12 cellular contexts compared by ENCODE assay signal in genomic region chr22:49968831-49969661, GRCh38. TPM values are rescaled to one million over a fixed set of nuclear protein-coding genes. Genes with fewer than 3 reads are reported as not detected.
DNase-seq lines count a peak whose midpoint lies in the region; ATAC-seq and TF ChIP-seq lines count a peak whose summit lies in the region.
"Had no signal": no experiment of that assay in that cellular context is flagged by ENCODE, and none has a peak within 500 bp of the region (broad histone marks: within the 10 kb centered on the region; RNA-seq: fewer than 3 reads in every experiment).

No MANE protein-coding gene starts in this region.

- no peaks in the 10 kb centered on the region for H3K27me3 ChIP-seq in CD8-positive, alpha-beta memory T cell (ENCODE audit: insufficient read depth, low read length, poor library complexity, severe bottlenecking)
- H3K27me3 ChIP-seq in WERI-Rb-1 (ENCODE audit: insufficient read depth, low read depth, severe bottlenecking) (no peaks in the 10 kb centered on the region), psoas muscle (ENCODE audit: insufficient read depth in 3 of 3, low read length in 2 of 3) (no peaks in the 10 kb centered on the region)

- no peaks in the 10 kb centered on the region for H3K9me3 ChIP-seq in CD8-positive, alpha-beta memory T cell (ENCODE audit: low read length)
- H3K9me3 ChIP-seq in WERI-Rb-1 (ENCODE audit: severe bottlenecking) (no peaks in the 10 kb centered on the region), psoas muscle (no peaks in the 10 kb centered on the region)

- ATAC-seq in psoas muscle (no peak), HG02759 (IDR thresholded peaks at IDR 0.05; ENCODE audit: unreplicated experiment) (no peak)
- ATAC-seq: activated CD4-positive, alpha-beta T cell treated with anti-CD3 and anti-CD28 coated beads for 36 hours had no signal

- peak in 1 of 5 donors; percentile 45 for DNase-seq in CD8-positive, alpha-beta memory T cell
- DNase-seq in WERI-Rb-1 (peak; percentile 9), cardiac septum (ENCODE audit: low spot score) (peak; percentile 67), psoas muscle (peak; percentile 24 to 56), SKM-1 (lab: John Stamatoyannopoulos, UW; ENCODE audit: unreplicated experiment) (no peak), Kasumi-1 (lab: John Stamatoyannopoulos, UW) (no peak), HEK293T (ENCODE audit: extremely low spot score) (no peak)
- DNase-seq: NCI-H2171 treated with DMSO at 0.1 percent for 48 hours had no signal

- peaks cover 0 to 4% of the 10 kb centered on the region in 2 donors for H3K27me3 Mint-ChIP-seq in CD8-positive, alpha-beta memory T cell
- H3K27me3 Mint-ChIP-seq: activated CD4-positive, alpha-beta T cell treated with anti-CD3 and anti-CD28 coated beads for 36 hours had no signal

- H3K9me3 Mint-ChIP-seq in CD8-positive, alpha-beta memory T cell, result peaks cover 0 to 2% (median 0%) of the 10 kb centered on the region in 5 donors

- 89 to 93% (median 90%) methylated on average over 15 to 16 of the region's 16 CpGs for WGBS in psoas muscle, 3 donors

- H3K36me3 Mint-ChIP-seq in CD8-positive, alpha-beta memory T cell, result peaks cover 0 to 11% (median 0%) of the 10 kb centered on the region in 3 donors

- peaks cover 26% of the 10 kb centered on the region for H3K4me1 ChIP-seq in CD8-positive, alpha-beta memory T cell (ENCODE audit: insufficient read depth, low read length)
- peaks cover 58% of the 10 kb centered on the region for H3K4me1 ChIP-seq in psoas muscle

- peak overlapping the region in 1 of 7 donors; percentile 44 for H3K4me3 Mint-ChIP-seq in CD8-positive, alpha-beta memory T cell
- H3K4me3 Mint-ChIP-seq: activated CD4-positive, alpha-beta T cell treated with anti-CD3 and anti-CD28 coated beads for 36 hours had no signal

- H3K4me3 ChIP-seq in CD8-positive, alpha-beta memory T cell (ENCODE audit: low read length), result no peak overlapping the region
- H3K4me3 ChIP-seq in WERI-Rb-1 (ENCODE audit: low read depth, low read length), result no peak overlapping the region
- H3K4me3 ChIP-seq in psoas muscle, result no peak overlapping the region

- H3K27ac ChIP-seq in CD8-positive, alpha-beta memory T cell (ENCODE audit: low read depth, low read length), result peak overlapping the region; percentile 16
- H3K27ac ChIP-seq in WERI-Rb-1 (no peak overlapping the region), psoas muscle (peak overlapping the region; percentile 97)

- POLR2A ChIA-PET in CD8-positive, alpha-beta memory T cell (lab: Charles Lee), result interaction anchor here (1.0 kb wide), 1 partner anchor 8 kb away, joined by 6 read pairs; the partner anchor contains the start of gene PIM3
- POLR2A ChIA-PET in HEK293T (lab: Yijun Ruan, JAX), result interaction anchor here (0.9 to 2.5 kb wide), 2 partner anchors 9 to 10 kb away, joined by 3 to 10 read pairs; partner anchors contain the start of gene PIM3

- intact Hi-C loops in cardiac septum (cut with DNase I), result loop anchor here (10.0 kb wide), 1 partner anchor 236 kb away; the partner anchor contains the start of gene SELENOO
- intact Hi-C loops in psoas muscle (cut with DNase I), result no loop called here

- peaks cover 8 to 39% (median 19%) of the 10 kb centered on the region in 3 donors for H3K4me1 Mint-ChIP-seq in CD8-positive, alpha-beta memory T cell

- peaks cover under 1% of the 10 kb centered on the region for H3K36me3 ChIP-seq in CD8-positive, alpha-beta memory T cell (ENCODE audit: insufficient read depth, low read length)
- H3K36me3 ChIP-seq in WERI-Rb-1, result peaks cover 8% of the 10 kb centered on the region
- H3K36me3 ChIP-seq in psoas muscle (ENCODE audit: insufficient read depth in 1 of 2, low read depth in 1 of 2), result peaks cover 0 to 7% of the 10 kb centered on the region in 2 donors

- CTCF ChIA-PET in CD8-positive, alpha-beta memory T cell (lab: Charles Lee), result interaction anchor here (1.3 kb wide), 1 partner anchor 25 kb away, joined by 3 read pairs; no protein-coding TSS in a partner anchor
- CTCF ChIA-PET in HEK293T (lab: Yijun Ruan, JAX), result no interaction called here

- peak overlapping the region in 5 of 8 donors; percentile 60 to 99 (median 92) for H3K27ac Mint-ChIP-seq in CD8-positive, alpha-beta memory T cell
- H3K27ac Mint-ChIP-seq: activated CD4-positive, alpha-beta T cell treated with anti-CD3 and anti-CD28 coated beads for 36 hours had no signal

- no peak for TF ChIP-seq CTCF in WERI-Rb-1 (IDR thresholded peaks at IDR 0.05; ENCODE audit: low read depth, low read length)
- TF ChIP-seq CTCF in psoas muscle (IDR thresholded peaks at IDR 0.05), result no peak

TF ChIP-seq in HEK293T, 16 proteins besides CTCF, POLR2A, EP300 and RAD21:
- TF ChIP-seq FOXM1 (IDR thresholded peaks at IDR 0.05; ENCODE audit: borderline replicate concordance) (no peak), CTBP1 (IDR thresholded peaks at IDR 0.05; ENCODE audit: borderline replicate concordance) (no peak), LEF1 (IDR thresholded peaks at IDR 0.05; ENCODE audit: borderline replicate concordance) (no peak), ARNT (IDR thresholded peaks at IDR 0.05) (no peak), FOXA1 (IDR thresholded peaks at IDR 0.05) (no peak), HDGF (IDR thresholded peaks at IDR 0.05; ENCODE audit: borderline replicate concordance) (no peak)
- TF ChIP-seq, protein P1, sequence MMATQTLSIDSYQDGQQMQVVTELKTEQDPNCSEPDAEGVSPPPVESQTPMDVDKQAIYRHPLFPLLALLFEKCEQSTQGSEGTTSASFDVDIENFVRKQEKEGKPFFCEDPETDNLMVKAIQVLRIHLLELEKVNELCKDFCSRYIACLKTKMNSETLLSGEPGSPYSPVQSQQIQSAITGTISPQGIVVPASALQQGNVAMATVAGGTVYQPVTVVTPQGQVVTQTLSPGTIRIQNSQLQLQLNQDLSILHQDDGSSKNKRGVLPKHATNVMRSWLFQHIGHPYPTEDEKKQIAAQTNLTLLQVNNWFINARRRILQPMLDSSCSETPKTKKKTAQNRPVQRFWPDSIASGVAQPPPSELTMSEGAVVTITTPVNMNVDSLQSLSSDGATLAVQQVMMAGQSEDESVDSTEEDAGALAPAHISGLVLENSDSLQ (IDR thresholded peaks at IDR 0.05), result no peak

RNA-seq across cellular contexts. Expression of gene PIM3, which starts 8.5 kb away (rescaled TPM):
- 100 to 1,000 TPM; 202 to 227 TPM for total RNA-seq in CD8-positive, alpha-beta memory T cell
- polyA plus RNA-seq in CD8-positive, alpha-beta memory T cell, result 39.3 TPM
- total RNA-seq in cardiac septum (31.3 TPM), psoas muscle (100 to 1,000 TPM in 2 of 4 donors, 10 to 100 TPM in 2; 40.5 to 128 (median 84.5) TPM)
- 10 to 100 TPM; 66.4 to 84.5 (median 79.0) TPM for polyA plus RNA-seq in psoas muscle

RNA-seq across cellular contexts. Expression of gene IL17REL, which starts 43.5 kb away (rescaled TPM):
- under 1 TPM; 0.20 to 0.29 TPM for total RNA-seq in CD8-positive, alpha-beta memory T cell
- not detected for polyA plus RNA-seq in CD8-positive, alpha-beta memory T cell
- total RNA-seq in cardiac septum (not detected), psoas muscle (not detected)
- polyA plus RNA-seq in psoas muscle, result not detected
- total RNA-seq: fibroblast of villous mesenchyme, myocyte had no signal

RNA-seq across cellular contexts. Expression of gene CRELD2, which starts 50.6 kb away (rescaled TPM):
- 10 to 100 TPM; 49.4 to 50.7 TPM for total RNA-seq in CD8-positive, alpha-beta memory T cell
- polyA plus RNA-seq in CD8-positive, alpha-beta memory T cell, result 53.2 TPM
- total RNA-seq in cardiac septum, result 32.9 TPM
- 10 to 100 TPM in 3 of 4 donors, 1 to 10 TPM in 1; 9.9 to 14.0 (median 11.5) TPM for total RNA-seq in psoas muscle
- polyA plus RNA-seq in psoas muscle, result 10 to 100 TPM in 2 of 3 donors, 1 to 10 TPM in 1; 8.8 to 14.1 (median 11.6) TPM

RNA-seq across cellular contexts. Expression of gene ALG12, which starts 50.8 kb away (rescaled TPM):
- total RNA-seq in CD8-positive, alpha-beta memory T cell, result 10 to 100 TPM; 21.0 TPM
- 21.8 TPM for polyA plus RNA-seq in CD8-positive, alpha-beta memory T cell
- total RNA-seq in cardiac septum, result 14.3 TPM
- total RNA-seq in psoas muscle, result 10 to 100 TPM in 2 of 4 donors, 1 to 10 TPM in 2; 6.5 to 10.8 (median 8.7) TPM
- 10 to 100 TPM in 1 of 3 donors, 1 to 10 TPM in 2; 8.0 to 11.0 (median 8.2) TPM for polyA plus RNA-seq in psoas muscle

Comparison
In these comparisons a context has a peak if more than half of its experiments do, and no peak if none do; other contexts are left out.
1. DNase-seq: peak in WERI-Rb-1 (single experiment), cardiac septum (single experiment) and psoas muscle (2 of 2); none in SKM-1 (single experiment), Kasumi-1 (0 of 2) and HEK293T (single experiment).